Comparison of ENCODE assay signal across 14 cellular contexts in the genomic region with DNA sequence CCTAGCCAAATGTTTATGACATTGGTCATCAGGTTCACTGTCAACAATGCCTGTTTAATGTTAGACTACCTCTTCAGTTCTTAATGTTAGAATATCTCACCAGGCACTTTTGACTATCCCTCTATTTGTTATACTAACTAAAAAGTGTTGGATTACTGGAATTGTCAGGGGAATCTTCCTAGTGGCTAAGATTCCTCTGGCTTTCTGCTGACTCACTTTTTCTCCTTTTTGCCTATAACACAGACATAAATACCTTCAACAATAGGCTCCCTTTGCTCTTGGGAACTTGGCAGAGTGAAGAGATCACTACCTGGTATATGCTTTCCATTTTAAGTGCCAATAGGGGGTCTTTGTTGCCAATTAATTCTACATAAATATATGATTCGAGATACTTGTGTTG.
"Had no signal": no experiment of that assay in that cellular context is flagged by ENCODE, and none has a peak within 500 bp of the region (broad histone marks: within the 10 kb centered on the region; RNA-seq: fewer than 3 reads in every experiment).

No MANE protein-coding gene starts in this region.

- H3K4me3 ChIP-seq: adrenal gland, spleen, upper lobe of left lung had no signal

- DNase-seq: activated CD4-positive, alpha-beta memory T cell treated with anti-CD3 and anti-CD28 coated beads for 36 hours; activated CD4-positive, CD25-positive, alpha-beta regulatory T cell treated with anti-CD3 and anti-CD28 coated beads, Interleukin-2, amount 50 U/mL, for 72 hours; activated T-cell treated with anti-CD3 and anti-CD28 coated beads, Interleukin-2, amount 50 U/mL, for 48 hours; adrenal gland; erythroblast; foreskin keratinocyte; immature natural killer cell; naive thymus-derived CD8-positive, alpha-beta T cell; spleen; stimulated activated CD4-positive, alpha-beta T cell treated with anti-CD3 and anti-CD28 coated beads, Interleukin-2, amount 100 ng/mL, for 24 hours; stimulated activated naive CD4-positive, alpha-beta T cell treated with Interleukin-2 at 50 U/mL for 16 hours; SW 1271; upper lobe of left lung had no signal

- H3K9me3 ChIP-seq: adrenal gland, spleen, upper lobe of left lung had no signal

- H3K27me3 ChIP-seq: adrenal gland, foreskin keratinocyte, spleen, upper lobe of left lung had no signal

- ATAC-seq: foreskin keratinocyte; naive thymus-derived CD8-positive, alpha-beta T cell; sciatic nerve had no signal

- H3K27ac ChIP-seq: adrenal gland, foreskin keratinocyte, spleen, upper lobe of left lung had no signal

- H3K4me1 ChIP-seq: foreskin keratinocyte, spleen, upper lobe of left lung had no signal
